Comparison of ENCODE assay signal across 9 cellular contexts in genomic region chr12:125092872-125093680, GRCh38. TPM values are rescaled to one million over a fixed set of nuclear protein-coding genes. Genes with fewer than 3 reads are reported as not detected.
DNase-seq lines count a peak whose midpoint lies in the region; ATAC-seq and TF ChIP-seq lines count a peak whose summit lies in the region.
"Had no signal": no experiment of that assay in that cellular context is flagged by ENCODE, and none has a peak within 500 bp of the region (broad histone marks: within the 10 kb centered on the region; RNA-seq: fewer than 3 reads in every experiment).

No MANE protein-coding gene starts in this region.

- peaks cover 7% of the 10 kb centered on the region for H3K36me3 ChIP-seq in kidney epithelial cell (ENCODE audit: control insufficient read depth, insufficient read depth, low read length)
- peaks cover 46% of the 10 kb centered on the region for H3K36me3 ChIP-seq in suprapubic skin

- H3K4me3 ChIP-seq in kidney epithelial cell (ENCODE audit: low read depth, low read length) (no peak overlapping the region), suprapubic skin (no peak overlapping the region)

- H3K4me1 ChIP-seq in suprapubic skin, result peaks cover 38% of the 10 kb centered on the region

- TF ChIP-seq CTCF in kidney epithelial cell (IDR thresholded peaks at IDR 0.05; ENCODE audit: insufficient read depth, low read length, poor library complexity, severe bottlenecking) (no peak), suprapubic skin (IDR thresholded peaks at IDR 0.05) (no peak)

- DNase-seq in NCI-H2196 (lab: John Stamatoyannopoulos, UW; ENCODE audit: unreplicated experiment) (peak; percentile 15), NCI-H2196 treated with DMSO at 0.1 percent for 48 hours (lab: John Stamatoyannopoulos, UW; ENCODE audit: unreplicated experiment) (no peak), cerebellar cortex (ENCODE audit: low spot score) (peak; percentile 18), kidney epithelial cell (ENCODE audit: low read depth) (peak; percentile 18), suprapubic skin (ENCODE audit: low spot score in 2 of 2) (no peak), HCEC 1CT (no peak), NCI-H748 treated with DMSO at 0.1 percent for 48 hours (lab: John Stamatoyannopoulos, UW) (no peak)
- DNase-seq: NCI-H446 treated with DMSO at 0.1 percent for 48 hours had no signal

- H3K27me3 ChIP-seq in kidney epithelial cell (ENCODE audit: control insufficient read depth, insufficient read depth, low read length) (no peaks in the 10 kb centered on the region), suprapubic skin (no peaks in the 10 kb centered on the region)

- 61% methylated on average over 10 of the region's 19 CpGs for WGBS in suprapubic skin

- no peak for TF ChIP-seq EP300 in suprapubic skin (IDR thresholded peaks at IDR 0.05)

- peak overlapping the region; percentile 75 for H3K27ac ChIP-seq in suprapubic skin

- H3K9me3 ChIP-seq in suprapubic skin, result no peaks in the 10 kb centered on the region

- ATAC-seq in HG03521 (IDR thresholded peaks at IDR 0.05; ENCODE audit: unreplicated experiment), result no peak

- TF ChIP-seq POLR2A in suprapubic skin (IDR thresholded peaks at IDR 0.05), result no peak

RNA-seq across cellular contexts. Expression of gene AACS, which starts 27.8 kb away (rescaled TPM):
- total RNA-seq in kidney epithelial cell (32.5 and 35.7 TPM in 2 replicates), suprapubic skin (100 to 1,000 TPM in 1 of 4 donors, 10 to 100 TPM in 3; 69.0 to 103 (median 77.0) TPM)

Comparison
In these comparisons a context has a peak if more than half of its experiments do, and no peak if none do; other contexts are left out.
1. DNase-seq: peak in NCI-H2196 (single experiment), cerebellar cortex (single experiment) and kidney epithelial cell (single experiment); none in NCI-H2196 treated with DMSO at 0.1 percent for 48 hours (single experiment), suprapubic skin (0 of 2), HCEC 1CT (single experiment) and NCI-H748 treated with DMSO at 0.1 percent for 48 hours (single experiment).